8 cellular contexts compared by ENCODE assay signal in genomic region chr17:28812136-28812979, GRCh38. TPM values are rescaled to one million over a fixed set of nuclear protein-coding genes. Genes with fewer than 3 reads are reported as not detected.
DNase-seq lines count a peak whose midpoint lies in the region; ATAC-seq, FAIRE-seq and TF ChIP-seq lines count a peak whose summit lies in the region.

No MANE protein-coding gene starts in this region.

- no peaks in the 10 kb centered on the region for H3K9me3 Mint-ChIP-seq in stimulated activated naive CD8-positive, alpha-beta T cell treated with anti-CD3 and anti-CD28 coated beads, Interleukin-15, amount 100 ng/mL, for 72 hours

- H2AFZ ChIP-seq in neural cell (ENCODE audit: low read depth, low read length): peak overlapping the region; percentile 73

- no peak for FAIRE-seq in H54 (lab: Jason Lieb, UNC)

- H3K9me2 ChIP-seq in neural cell (ENCODE audit: insufficient read depth, low read length): no peaks in the 10 kb centered on the region

- H3K27ac Mint-ChIP-seq in stimulated activated naive CD8-positive, alpha-beta T cell treated with anti-CD3 and anti-CD28 coated beads, Interleukin-15, amount 100 ng/mL, for 72 hours: peak overlapping the region; percentile 83 to 97

- peaks cover 34% of the 10 kb centered on the region for H3K4me1 ChIP-seq in RWPE2 (ENCODE audit: insufficient read depth, poor library complexity, severe bottlenecking)

- no peak for TF ChIP-seq CTCF in RWPE2 (IDR thresholded peaks at IDR 0.05; ENCODE audit: poor library complexity, severe bottlenecking)
- no peak for TF ChIP-seq CTCF in fibroblast of villous mesenchyme (IDR thresholded peaks at IDR 0.05; ENCODE audit: insufficient read depth, low read depth, low read length)
- no peak for TF ChIP-seq CTCF in neural cell (IDR thresholded peaks at IDR 0.05; ENCODE audit: poor library complexity, severe bottlenecking)

- DNase-seq in EL (peak; percentile 97), H54 (ENCODE audit: insufficient read length, low spot score) (peak; percentile 99), LoVo (ENCODE audit: low spot score) (peak; percentile 97), RWPE2 (ENCODE audit: low spot score) (peak; percentile 98), fibroblast of villous mesenchyme (ENCODE audit: low read depth) (peak; percentile 96)
- peak; percentile 99 for DNase-seq in activated effector memory CD4-positive, alpha-beta T cell treated with anti-CD3 and anti-CD28 coated beads, Interleukin-2, amount 50 U/mL, for 16 hours
- peak; percentile 94 to 96 for DNase-seq in stimulated activated naive CD8-positive, alpha-beta T cell treated with anti-CD3 and anti-CD28 coated beads, Interleukin-15, amount 100 ng/mL, for 72 hours

- H3K4me2 ChIP-seq in neural cell (ENCODE audit: low read length): no peak overlapping the region

- peaks cover 56% of the 10 kb centered on the region for H3K4me1 Mint-ChIP-seq in stimulated activated naive CD8-positive, alpha-beta T cell treated with anti-CD3 and anti-CD28 coated beads, Interleukin-15, amount 100 ng/mL, for 72 hours

- H3K9me3 ChIP-seq in RWPE2 (ENCODE audit: severe bottlenecking): no peaks in the 10 kb centered on the region
- no peaks in the 10 kb centered on the region for H3K9me3 ChIP-seq in neural cell (ENCODE audit: low read length)

- H3K36me3 ChIP-seq in RWPE2 (ENCODE audit: low read depth) (peaks cover 2% of the 10 kb centered on the region), neural cell (ENCODE audit: insufficient read depth, low read length) (no peaks in the 10 kb centered on the region)

- peaks cover 57% of the 10 kb centered on the region for H3K79me2 ChIP-seq in neural cell (replicated peaks; ENCODE audit: insufficient read depth, low read length)

- H3K4me3 ChIP-seq in RWPE2 (ENCODE audit: severe bottlenecking) (peak overlapping the region; percentile 84), fibroblast of villous mesenchyme (ENCODE audit: low read depth, low read length) (peak overlapping the region; percentile 99), neural cell (ENCODE audit: low read length) (peak overlapping the region; percentile 81)

- no peaks in the 10 kb centered on the region for H3K27me3 ChIP-seq in RWPE2 (ENCODE audit: insufficient read depth, poor library complexity, severe bottlenecking)
- no peaks in the 10 kb centered on the region for H3K27me3 ChIP-seq in neural cell (ENCODE audit: insufficient read depth, low read depth, low read length)

- peak; percentile 95 for ATAC-seq in RWPE2 (ENCODE audit: low read depth)
- peak; percentile 100 for ATAC-seq in stimulated activated naive CD8-positive, alpha-beta T cell treated with anti-CD3 and anti-CD28 coated beads, Interleukin-15, amount 100 ng/mL, for 72 hours

- H3K27ac ChIP-seq in RWPE2 (ENCODE audit: poor library complexity, severe bottlenecking): peak overlapping the region; percentile 100
- peak overlapping the region; percentile 100 for H3K27ac ChIP-seq in neural cell (ENCODE audit: low read length)

- peaks cover 5% of the 10 kb centered on the region for H4K20me1 ChIP-seq in neural cell (ENCODE audit: insufficient read depth)

- H3K4me3 Mint-ChIP-seq in stimulated activated naive CD8-positive, alpha-beta T cell treated with anti-CD3 and anti-CD28 coated beads, Interleukin-15, amount 100 ng/mL, for 72 hours: peak overlapping the region; percentile 88 to 89

- H3F3A ChIP-seq in neural cell (ENCODE audit: insufficient read depth, low read length, poor library complexity, severe bottlenecking): no peaks in the 10 kb centered on the region

- TF ChIP-seq EP300 in neural cell (conservative IDR thresholded peaks at IDR 0.05; ENCODE audit: poor library complexity, severe bottlenecking): peak; percentile 10

- H3K27me3 Mint-ChIP-seq in stimulated activated naive CD8-positive, alpha-beta T cell treated with anti-CD3 and anti-CD28 coated beads, Interleukin-15, amount 100 ng/mL, for 72 hours: no peaks in the 10 kb centered on the region

- peak; percentile 26 for TF ChIP-seq POLR2A in H54 (IDR thresholded peaks at IDR 0.05; ENCODE audit: low read depth, low read length)

- H3K9ac ChIP-seq in neural cell (ENCODE audit: low read length): peak overlapping the region; percentile 98

- TF ChIP-seq RAD21 in neural cell (conservative IDR thresholded peaks at IDR 0.05): no peak

TF ChIP-seq in neural cell, 6 proteins besides CTCF, POLR2A, EP300 and RAD21:
- TF ChIP-seq REST (IDR thresholded peaks at IDR 0.05; ENCODE audit: borderline replicate concordance) (peak; percentile 79), SMC3 (conservative IDR thresholded peaks at IDR 0.05; ENCODE audit: poor library complexity) (no peak), EZH2 (IDR thresholded peaks at IDR 0.05; ENCODE audit: borderline replicate concordance, insufficient read depth, low read length, poor library complexity, severe bottlenecking) (no peak), TAF1 (IDR thresholded peaks at IDR 0.05; ENCODE audit: low read depth) (peak; percentile 77), MXI1 (conservative IDR thresholded peaks at IDR 0.05; ENCODE audit: poor library complexity, severe bottlenecking) (peak; percentile 60), POLR2AphosphoS5 (IDR thresholded peaks at IDR 0.05) (peak; percentile 96)

RNA-seq across cellular contexts. Expression of gene FAM222B, which starts 30.2 kb away (rescaled TPM):
- total RNA-seq in fibroblast of villous mesenchyme: 5.5 and 6.9 TPM in 2 replicates
- polyA plus RNA-seq in neural cell: 1.9 and 6.4 TPM in 2 replicates
- polyA minus RNA-seq in neural cell: 16.8 and 20.3 TPM in 2 replicates

RNA-seq across cellular contexts. Expression of gene ERAL1, which starts 42.5 kb away (rescaled TPM):
- total RNA-seq in fibroblast of villous mesenchyme: 29.6 and 39.3 TPM in 2 replicates
- polyA plus RNA-seq in neural cell: 24.2 and 31.8 TPM in 2 replicates
- polyA minus RNA-seq in neural cell: 29.5 and 40.2 TPM in 2 replicates

Comparison
In these comparisons a context has a peak if more than half of its experiments do, and no peak if none do; other contexts are left out.
1. Peak in every context shown above with its lines: DNase-seq, ATAC-seq, H3K4me3 ChIP-seq and H3K27ac ChIP-seq.